28 cellular contexts compared by ENCODE assay signal in the genomic region with DNA sequence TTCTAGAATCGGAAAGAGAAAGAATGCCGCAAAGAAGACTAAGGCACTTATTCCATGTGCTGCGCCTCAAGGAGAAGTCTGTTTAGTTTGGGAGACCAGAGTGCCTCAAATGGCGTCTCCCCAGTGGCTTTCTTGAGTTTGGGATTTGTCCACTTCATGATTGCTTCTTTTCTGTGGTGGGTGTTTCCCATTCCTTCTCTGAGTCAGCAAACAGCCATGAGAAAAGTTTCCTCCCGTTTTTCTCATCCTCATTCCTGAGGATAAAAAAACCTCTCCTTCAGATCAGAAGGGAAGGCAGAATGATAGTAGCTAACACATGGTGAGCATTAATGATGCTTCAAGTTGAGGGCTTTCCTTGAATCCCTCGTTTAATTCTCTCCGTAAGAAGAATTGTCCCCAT.
DNase-seq lines count a peak whose midpoint lies in the region; TF ChIP-seq lines count a peak whose summit lies in the region.
"Had no signal": no experiment of that assay in that cellular context is flagged by ENCODE, and none has a peak within 500 bp of the region (broad histone marks: within the 10 kb centered on the region; RNA-seq: fewer than 3 reads in every experiment).

No MANE protein-coding gene starts in this region.

- no peak for TF ChIP-seq CTCF in fibroblast of pulmonary artery (IDR thresholded peaks at IDR 0.05; ENCODE audit: low read length, missing control alignments)

- no peaks in the 10 kb centered on the region for H3K27me3 ChIP-seq in SJSA1 (replicated peaks)
- H3K27me3 ChIP-seq: heart left ventricle, sigmoid colon, tibial nerve had no signal

- DNase-seq in A172 (ENCODE audit: low spot score) (peak; percentile 43), GM03348 (ENCODE audit: low spot score) (peak; percentile 75), SJSA1 (ENCODE audit: low read depth in 1 of 2, low spot score in 2 of 2) (peak in 1 of 2 experiments; percentile 71), fibroblast of pulmonary artery (ENCODE audit: low read depth) (peak; percentile 34), GM19238 (ENCODE audit: insufficient read length, low spot score) (no peak), DMS153 treated with DMSO at 0.1 percent for 48 hours (lab: John Stamatoyannopoulos, UW; ENCODE audit: unreplicated experiment) (no peak), NCI-H510A treated with DMSO at 0.1 percent for 48 hours (lab: John Stamatoyannopoulos, UW) (no peak)
- DNase-seq in stimulated activated CD4-positive, alpha-beta T cell treated with anti-CD3 and anti-CD28 coated beads, Interleukin-4, amount 100 ng/mL, for 4 hours, result no peak
- DNase-seq: 8988T; activated CD4-positive, alpha-beta T cell treated with anti-CD3 and anti-CD28 coated beads for 48 hours; activated naive CD4-positive, alpha-beta T cell treated with anti-CD3 and anti-CD28 coated beads for 36 hours; activated T-cell treated with anti-CD3 and anti-CD28 coated beads, Interleukin-2, amount 50 U/mL, for 72 hours; aorta; C1 segment of cervical spinal cord; Caco-2; DND-41; foreskin fibroblast; heart left ventricle; MM.1S; NCI-H1417 treated with DMSO at 0.1 percent for 48 hours; NCI-H510A; RPMI8226; sigmoid colon; stimulated activated CD8-positive, alpha-beta memory T cell treated with anti-CD3 and anti-CD28 coated beads, Interleukin-4, amount 100 ng/mL, for 48 hours; stomach had no signal

- H3K4me3 ChIP-seq in SJSA1 (no peak overlapping the region), fibroblast of pulmonary artery (replicated peaks; ENCODE audit: low read depth, low read length) (no peak overlapping the region)
- H3K4me3 ChIP-seq: heart left ventricle, K562, sigmoid colon, SK-N-MC, stomach, tibial nerve had no signal

- H3K4me1 ChIP-seq in SJSA1 (replicated peaks), result peaks cover 41% of the 10 kb centered on the region
- H3K4me1 ChIP-seq: Caco-2, sigmoid colon, stomach had no signal

- no peaks in the 10 kb centered on the region for H3K9me3 ChIP-seq in SJSA1 (replicated peaks)
- H3K9me3 ChIP-seq: Caco-2, heart left ventricle, sigmoid colon, stomach, tibial nerve had no signal

- peak overlapping the region; percentile 71 for H3K27ac ChIP-seq in SJSA1
- H3K27ac ChIP-seq: heart left ventricle, sigmoid colon, SK-N-MC, stomach had no signal

- H3K36me3 ChIP-seq in SJSA1, result 0 out of 2 replicates have a peak, but pooled peaks cover 3% of the 10 kb centered on the region
- H3K36me3 ChIP-seq: sigmoid colon, stomach, tibial nerve had no signal

Comparison
In these comparisons a context has a peak if more than half of its experiments do, and no peak if none do; other contexts are left out.
1. DNase-seq: peak in A172 (single experiment), GM03348 (single experiment) and fibroblast of pulmonary artery (single experiment); none in GM19238 (single experiment), stimulated activated CD4-positive, alpha-beta T cell treated with anti-CD3 and anti-CD28 coated beads, Interleukin-4, amount 100 ng/mL, for 4 hours (0 of 2), DMS153 treated with DMSO at 0.1 percent for 48 hours (single experiment) and NCI-H510A treated with DMSO at 0.1 percent for 48 hours (single experiment).